ENCODE assay signal across 23 cellular contexts in genomic region chr10:14327535-14327934, GRCh38. TPM values are rescaled to one million over a fixed set of nuclear protein-coding genes. Genes with fewer than 3 reads are reported as not detected.
DNase-seq lines count a peak whose midpoint lies in the region; ATAC-seq and TF ChIP-seq lines count a peak whose summit lies in the region.
"Had no signal": no experiment of that assay in that cellular context is flagged by ENCODE, and none has a peak within 500 bp of the region (broad histone marks: within the 10 kb centered on the region; RNA-seq: fewer than 3 reads in every experiment).

No MANE protein-coding gene starts in this region.

- H3K36me3 Mint-ChIP-seq in stimulated activated naive B cell treated with anti-CD40 and anti-IgM and Interleukin-4, amounts not matched to agents 10 μg/mL and 1 μg/mL and 100 μg/mL, for 72 hours = no peaks in the 10 kb centered on the region
- no peaks in the 10 kb centered on the region for H3K36me3 Mint-ChIP-seq in activated CD4-positive, alpha-beta T cell treated with anti-CD3 and anti-CD28 coated beads, Interleukin-2, amount 10 ng/mL, durations not matched to agents 24 days and 14 days (ENCODE audit: low read depth)
- H3K36me3 Mint-ChIP-seq: T-cell had no signal

- no peak overlapping the region for H2AFZ ChIP-seq in SK-N-SH (ENCODE audit: low read depth)
- no peak overlapping the region for H2AFZ ChIP-seq in IMR-90 (replicated peaks; ENCODE audit: low read length, poor library complexity)

- no peaks in the 10 kb centered on the region for H3K36me3 ChIP-seq in SK-N-SH (replicated peaks in 1 of 2; ENCODE audit: control insufficient read depth in 1 of 2, insufficient read depth in 2 of 2, low read length in 1 of 2)
- H3K36me3 ChIP-seq in IMR-90 (ENCODE audit: control insufficient read depth, insufficient read depth, low read length) = no peaks in the 10 kb centered on the region
- H3K36me3 ChIP-seq: thyroid gland had no signal

- no peak overlapping the region for H4K8ac ChIP-seq in IMR-90 (ENCODE audit: low read depth in 2 of 2, low read length in 2 of 2)

- H3K14ac ChIP-seq in IMR-90 (replicated peaks; ENCODE audit: low read depth, low read length) = no peak overlapping the region

- H2BK20ac ChIP-seq in IMR-90 (ENCODE audit: low read depth, low read length) = no peak overlapping the region

- DNase-seq in SK-N-SH (peak; percentile 24), IMR-90 (no peak), dermis blood vessel endothelial cell (peak; percentile 49), middle frontal gyrus (ENCODE audit: extremely low spot score, low spot score) (peak; percentile 48)
- no peak for DNase-seq in stimulated activated naive B cell treated with anti-CD40 and anti-IgM and Interleukin-4, amounts not matched to agents 10 μg/mL and 1 μg/mL and 100 μg/mL, for 72 hours
- DNase-seq in activated CD4-positive, alpha-beta T cell treated with anti-CD3 and anti-CD28 coated beads, Interleukin-2, amount 10 ng/mL, durations not matched to agents 24 days and 14 days = no peak
- DNase-seq: 8988T; amniotic stem cell; C1 segment of cervical spinal cord; caudate nucleus; DMS 273 treated with DMSO at 0.1 percent for 48 hours; effector memory CD4-positive, alpha-beta T cell; islet precursor cell; mesendoderm; MM.1S; NCI-H146; NCI-H446 treated with DMSO at 0.1 percent for 48 hours; T-cell; thyroid gland had no signal

- no peak overlapping the region for H3K4me3 Mint-ChIP-seq in stimulated activated naive B cell treated with anti-CD40 and anti-IgM and Interleukin-4, amounts not matched to agents 10 μg/mL and 1 μg/mL and 100 μg/mL, for 72 hours
- no peak overlapping the region for H3K4me3 Mint-ChIP-seq in activated CD4-positive, alpha-beta T cell treated with anti-CD3 and anti-CD28 coated beads, Interleukin-2, amount 10 ng/mL, durations not matched to agents 24 days and 14 days
- H3K4me3 Mint-ChIP-seq: nephron, T-cell had no signal

- no peaks in the 10 kb centered on the region for H3K79me1 ChIP-seq in IMR-90 (ENCODE audit: low read depth in 1 of 2, low read length in 2 of 2)

- H3K4ac ChIP-seq in IMR-90 (ENCODE audit: low read depth, low read length) = no peak overlapping the region

- peaks cover 31 to 56% of the 10 kb centered on the region in 2 donors for H3K27me3 Mint-ChIP-seq in stimulated activated naive B cell treated with anti-CD40 and anti-IgM and Interleukin-4, amounts not matched to agents 10 μg/mL and 1 μg/mL and 100 μg/mL, for 72 hours
- peaks cover 34% of the 10 kb centered on the region for H3K27me3 Mint-ChIP-seq in activated CD4-positive, alpha-beta T cell treated with anti-CD3 and anti-CD28 coated beads, Interleukin-2, amount 10 ng/mL, durations not matched to agents 24 days and 14 days

- WGBS in SK-N-SH (ENCODE audit: low lambda C conversion rate) = 16% methylated on average over 5 of the region's 5 CpGs
- no CpG with 5 or more reads among the region's 5 CpGs for WGBS in IMR-90 (ENCODE audit: extremely low coverage in 2 of 2, insufficient read length in 1 of 2), 2 experiments

- no peak overlapping the region for H3K23ac ChIP-seq in IMR-90 (ENCODE audit: low read depth, low read length)

- H3K9ac ChIP-seq in SK-N-SH = no peak overlapping the region
- H3K9ac ChIP-seq in IMR-90 (ENCODE audit: low read depth, low read length) = no peak overlapping the region

- H3K9me3 ChIP-seq in SK-N-SH (no peaks in the 10 kb centered on the region), IMR-90 (ENCODE audit: control insufficient read depth, insufficient read depth, low read length) (no peaks in the 10 kb centered on the region; the same call in 1 of the 2 replicates)
- H3K9me3 ChIP-seq: thyroid gland had no signal

- H3K9me3 Mint-ChIP-seq in stimulated activated naive B cell treated with anti-CD40 and anti-IgM and Interleukin-4, amounts not matched to agents 10 μg/mL and 1 μg/mL and 100 μg/mL, for 72 hours = no peaks in the 10 kb centered on the region
- no peaks in the 10 kb centered on the region for H3K9me3 Mint-ChIP-seq in activated CD4-positive, alpha-beta T cell treated with anti-CD3 and anti-CD28 coated beads, Interleukin-2, amount 10 ng/mL, durations not matched to agents 24 days and 14 days
- H3K9me3 Mint-ChIP-seq: activated T-helper 2 cell treated with anti-CD3 and anti-CD28 coated beads, Interferon-gamma antibody, Interleukin-2, Interleukin-4, amounts not matched to agents 10 μg/mL and 5 μg/mL and 100 μg/mL, durations not matched to agents 14 hours and 24 hours and 36 hours; nephron; T-cell had no signal

- H3K79me2 ChIP-seq in SK-N-SH (ENCODE audit: insufficient read depth) = no peaks in the 10 kb centered on the region

- H4K20me1 ChIP-seq in SK-N-SH (ENCODE audit: insufficient read depth) = no peaks in the 10 kb centered on the region
- no peaks in the 10 kb centered on the region for H4K20me1 ChIP-seq in IMR-90 (ENCODE audit: insufficient read depth, low read length)

- CTCF ChIA-PET in SK-N-SH (lab: Yijun Ruan, JAX) (interaction anchor here (1.9 kb wide), 1 partner anchor 131 kb away, joined by 5 read pairs; no protein-coding TSS in a partner anchor), IMR-90 (lab: Yijun Ruan, JAX) (no interaction called here)

- POLR2A ChIA-PET in SK-N-SH (lab: Yijun Ruan, JAX) (no interaction called here), IMR-90 (lab: Charles Lee; ENCODE audit: unreplicated experiment) (no interaction called here)

- TF ChIP-seq EP300 in SK-N-SH (IDR thresholded peaks at IDR 0.05; ENCODE audit: borderline replicate concordance in 1 of 2, low read depth in 1 of 2, low read length in 1 of 2) = no peak

- no peak overlapping the region for H3K18ac ChIP-seq in IMR-90 (ENCODE audit: low read depth, low read length)

- H3K4me2 ChIP-seq in SK-N-SH (no peak overlapping the region), IMR-90 (ENCODE audit: low read depth, low read length) (no peak overlapping the region)

- TF ChIP-seq RAD21 in SK-N-SH (IDR thresholded peaks at IDR 0.05; ENCODE audit: low read length) (no peak), IMR-90 (IDR thresholded peaks at IDR 0.05; ENCODE audit: low read length) (no peak)

- H3K27ac Mint-ChIP-seq in stimulated activated naive B cell treated with anti-CD40 and anti-IgM and Interleukin-4, amounts not matched to agents 10 μg/mL and 1 μg/mL and 100 μg/mL, for 72 hours = no peak overlapping the region
- H3K27ac Mint-ChIP-seq in activated CD4-positive, alpha-beta T cell treated with anti-CD3 and anti-CD28 coated beads, Interleukin-2, amount 10 ng/mL, durations not matched to agents 24 days and 14 days = no peak overlapping the region
- H3K27ac Mint-ChIP-seq: activated T-helper 2 cell treated with anti-CD3 and anti-CD28 coated beads, Interferon-gamma antibody, Interleukin-2, Interleukin-4, amounts not matched to agents 10 μg/mL and 5 μg/mL and 100 μg/mL, durations not matched to agents 14 hours and 24 hours and 36 hours; nephron; T-cell had no signal

- no peak overlapping the region for H4K91ac ChIP-seq in IMR-90 (ENCODE audit: insufficient read depth, low read depth, low read length)

- H3K9me2 ChIP-seq in SK-N-SH = no peaks in the 10 kb centered on the region

- TF ChIP-seq CTCF in SK-N-SH (IDR thresholded peaks at IDR 0.05) (no peak), IMR-90 (conservative IDR thresholded peaks at IDR 0.05; ENCODE audit: low read depth, low read length) (no peak)

- H2BK5ac ChIP-seq in IMR-90 (ENCODE audit: low read depth, low read length, poor library complexity, severe bottlenecking) = no peak overlapping the region

- H3K4me3 ChIP-seq in SK-N-SH (ENCODE audit: low read depth in 2 of 2, low read length in 1 of 2) = no peak overlapping the region
- no peak overlapping the region for H3K4me3 ChIP-seq in IMR-90 (ENCODE audit: insufficient read depth, low read depth, low read length)
- H3K4me3 ChIP-seq: thyroid gland had no signal

- H3K4me1 ChIP-seq in SK-N-SH (ENCODE audit: control insufficient read depth in 1 of 2, insufficient read depth in 2 of 2, low read depth in 1 of 2, low read length in 1 of 2) (peaks cover 0 to 12% of the 10 kb centered on the region in 2 experiments; a peak in 2 of 4 replicates), IMR-90 (ENCODE audit: control insufficient read depth, insufficient read depth, low read length) (no peaks in the 10 kb centered on the region)
- H3K4me1 ChIP-seq: thyroid gland had no signal

- H3K56ac ChIP-seq in IMR-90 (ENCODE audit: extremely low read depth, insufficient read depth, low read length) = no peak overlapping the region

- intact Hi-C loops in IMR-90 (cut with micrococcal nuclease) = no loop called here
- intact Hi-C loops in activated CD4-positive, alpha-beta T cell treated with anti-CD3 and anti-CD28 coated beads, Interleukin-2, amount 10 ng/mL, durations not matched to agents 24 days and 14 days (cut with micrococcal nuclease) = no loop called here

- BruUV-seq in IMR-90 (replicated peaks; lab: Mats Ljungman, UMichigan) = no TSS peak

- no peaks in the 10 kb centered on the region; the same call in 1 of the 2 replicates for H3K9me1 ChIP-seq in IMR-90 (ENCODE audit: insufficient read depth, low read length)

- H3K4me1 Mint-ChIP-seq in stimulated activated naive B cell treated with anti-CD40 and anti-IgM and Interleukin-4, amounts not matched to agents 10 μg/mL and 1 μg/mL and 100 μg/mL, for 72 hours = peaks cover 0 to 5% of the 10 kb centered on the region in 2 donors
- no peaks in the 10 kb centered on the region for H3K4me1 Mint-ChIP-seq in activated CD4-positive, alpha-beta T cell treated with anti-CD3 and anti-CD28 coated beads, Interleukin-2, amount 10 ng/mL, durations not matched to agents 24 days and 14 days
- H3K4me1 Mint-ChIP-seq: T-cell had no signal

- peaks cover 25% of the 10 kb centered on the region for H3K27me3 ChIP-seq in SK-N-SH (ENCODE audit: insufficient read depth)
- peaks cover 48% of the 10 kb centered on the region for H3K27me3 ChIP-seq in IMR-90 (ENCODE audit: control insufficient read depth, insufficient read depth, low read length)
- H3K27me3 ChIP-seq: thyroid gland had no signal

- no peak overlapping the region for H2AK5ac ChIP-seq in IMR-90 (ENCODE audit: low read depth, low read length)

- dilution Hi-C loops in IMR-90 (cut with HindIII; ENCODE audit: low sequenced_read_pairs, unreplicated experiment) = no loop called here

- H2AK9ac ChIP-seq in IMR-90 (replicated peaks; ENCODE audit: low read depth, low read length, poor library complexity) = no peak overlapping the region

- TF ChIP-seq POLR2A in IMR-90 (IDR thresholded peaks at IDR 0.05; ENCODE audit: low read depth, low read length) = no peak

- H4K5ac ChIP-seq in IMR-90 (ENCODE audit: low read depth, low read length) = no peak overlapping the region

- ATAC-seq in SK-N-SH treated with all-trans-retinoic acid at 6 μM for 48 hours (no peak), IMR-90 (ENCODE audit: low read depth) (peak; percentile 32; the same call in 1 of the 2 replicates), HG03378 (IDR thresholded peaks at IDR 0.05; ENCODE audit: unreplicated experiment) (no peak)
- no peak for ATAC-seq in stimulated activated naive B cell treated with anti-CD40 and anti-IgM and Interleukin-4, amounts not matched to agents 10 μg/mL and 1 μg/mL and 100 μg/mL, for 72 hours (replicated peaks)
- ATAC-seq: T-cell had no signal

- H2BK120ac ChIP-seq in IMR-90 (ENCODE audit: low read depth, low read length) = no peak overlapping the region

- in situ Hi-C loops in IMR-90 (cut with MboI; ENCODE audit: low sequenced_read_pairs) = no loop called here

- H2BK15ac ChIP-seq in IMR-90 (ENCODE audit: low read depth, low read length) = no peak overlapping the region

- H3F3A ChIP-seq in SK-N-SH (replicated peaks; ENCODE audit: insufficient read depth) = no peaks in the 10 kb centered on the region

- H3K27ac ChIP-seq in SK-N-SH (ENCODE audit: low read depth in 2 of 2, low read length in 1 of 2) (no peak overlapping the region), IMR-90 (ENCODE audit: insufficient read depth, low read length) (no peak overlapping the region)
- H3K27ac ChIP-seq: thyroid gland had no signal

RNA-seq across cellular contexts. Expression of gene FRMD4A, which starts 3.2 kb away (rescaled TPM):
- polyA plus RNA-seq in SK-N-SH (2012; rRNA removed) (34.5 and 37.7 TPM in 2 replicates), IMR-90 (2012; rRNA removed) (68.8 and 80.6 TPM in 2 replicates)
- polyA plus RNA-seq in SK-N-SH (2012; cell fraction: cytosol; rRNA removed) = 20.5 and 25.4 TPM in 2 replicates
- 76.7 and 81.9 TPM in 2 replicates for polyA plus RNA-seq in SK-N-SH (2012; cell fraction: nucleus; rRNA removed)
- total RNA-seq in IMR-90 (2012; rRNA removed) (27.5 and 30.3 TPM in 2 replicates), dermis blood vessel endothelial cell (42.0 and 51.8 TPM in 2 replicates)
- 53.9 and 85.1 TPM in 2 replicates for polyA plus RNA-seq in IMR-90 (2012; cell fraction: cytosol; rRNA removed)
- 185 and 283 TPM in 2 replicates for polyA plus RNA-seq in IMR-90 (2012; cell fraction: nucleus; rRNA removed; ENCODE audit: low replicate concordance)
- total RNA-seq in activated CD4-positive, alpha-beta T cell treated with anti-CD3 and anti-CD28 coated beads, Interleukin-2, amount 10 ng/mL, durations not matched to agents 24 days and 14 days = 0.45 and 0.98 TPM in 2 replicates

Comparison
In these comparisons a context has a peak if more than half of its experiments do, and no peak if none do; other contexts are left out.
1. DNase-seq: peak in SK-N-SH (single experiment), dermis blood vessel endothelial cell (single experiment) and middle frontal gyrus (single experiment); none in IMR-90 (single experiment), stimulated activated naive B cell treated with anti-CD40 and anti-IgM and Interleukin-4, amounts not matched to agents 10 μg/mL and 1 μg/mL and 100 μg/mL, for 72 hours (single experiment) and activated CD4-positive, alpha-beta T cell treated with anti-CD3 and anti-CD28 coated beads, Interleukin-2, amount 10 ng/mL, durations not matched to agents 24 days and 14 days (single experiment).
2. RNA of gene FRMD4A, which starts 3.2 kb away (total RNA-seq): 42.0 to 51.8 TPM in dermis blood vessel endothelial cell and 27.5 to 30.3 TPM in IMR-90; 0.45 to 0.98 TPM in activated CD4-positive, alpha-beta T cell treated with anti-CD3 and anti-CD28 coated beads, Interleukin-2, amount 10 ng/mL, durations not matched to agents 24 days and 14 days; every median in the first group is over 10 times any median in the second.